19 cellular contexts compared by ENCODE assay signal in genomic region chr1:207006914-207007313, GRCh38. TPM values are rescaled to one million over a fixed set of nuclear protein-coding genes. Genes with fewer than 3 reads are reported as not detected.
DNase-seq lines count a peak whose midpoint lies in the region; ATAC-seq, FAIRE-seq and TF ChIP-seq lines count a peak whose summit lies in the region.
"Had no signal": no experiment of that assay in that cellular context is flagged by ENCODE, and none has a peak within 500 bp of the region (broad histone marks: within the 10 kb centered on the region; RNA-seq: fewer than 3 reads in every experiment).

No MANE protein-coding gene starts in this region.

- H2AFZ ChIP-seq in HepG2 (ENCODE audit: low read length) (no peak overlapping the region), osteoblast (ENCODE audit: low read length) (peak overlapping the region; percentile 11)

- H3K36me3 ChIP-seq in HepG2 (replicated peaks in 1 of 2; ENCODE audit: control insufficient read depth in 1 of 2, insufficient read depth in 2 of 2, low read length in 2 of 2) (no peaks in the 10 kb centered on the region), right lobe of liver (no peaks in the 10 kb centered on the region), esophagus (ENCODE audit: control insufficient read depth in 2 of 2, insufficient read depth in 2 of 2, low read length in 1 of 2) (no peaks in the 10 kb centered on the region), osteoblast (ENCODE audit: insufficient read depth, low read length) (no peaks in the 10 kb centered on the region)
- H3K36me3 ChIP-seq: heart left ventricle had no signal

- H3K9me3 ChIP-seq in HepG2 (ENCODE audit: low read length) (no peaks in the 10 kb centered on the region), right lobe of liver (no peaks in the 10 kb centered on the region), esophagus (ENCODE audit: control insufficient read depth in 2 of 2, insufficient read depth in 1 of 2, low read depth in 1 of 2, low read length in 1 of 2) (no peaks in the 10 kb centered on the region), osteoblast (ENCODE audit: low read depth, low read length) (no peaks in the 10 kb centered on the region)
- H3K9me3 ChIP-seq: heart left ventricle had no signal

- no peak for FAIRE-seq in HepG2 (lab: Jason Lieb, UNC)
- FAIRE-seq: A204.1 had no signal

- TF ChIP-seq EP300 in HepG2 (IDR thresholded peaks at IDR 0.05; ENCODE audit: low read depth in 2 of 2, low read length in 2 of 2) (no peak), HepG2 (CRISPR knock-in tag; IDR thresholded peaks at IDR 0.05; ENCODE audit: borderline replicate concordance) (no peak)

- peak overlapping the region; percentile 47 for H3K27ac ChIP-seq in HepG2 (ENCODE audit: extremely low read length, insufficient read depth, low read length)
- H3K27ac ChIP-seq in right lobe of liver: no peak overlapping the region
- H3K27ac ChIP-seq in esophagus (ENCODE audit: low read depth in 2 of 2, low read length in 1 of 2): peak overlapping the region; percentile 65 to 67
- H3K27ac ChIP-seq in osteoblast (ENCODE audit: low read depth, low read length): peak overlapping the region; percentile 60
- H3K27ac ChIP-seq: heart left ventricle had no signal

- TF ChIP-seq POLR2A in HepG2 (IDR thresholded peaks at IDR 0.05; ENCODE audit: insufficient read depth in 1 of 2, low read depth in 2 of 2, low read length in 2 of 2): no peak
- TF ChIP-seq POLR2A in right lobe of liver (IDR thresholded peaks at IDR 0.05): no peak

- TF ChIP-seq RAD21 in HepG2 (CRISPR knock-in tag; IDR thresholded peaks at IDR 0.05): no peak

- CTCF ChIA-PET in HepG2 (lab: Yijun Ruan, JAX; ENCODE audit: low intra/inter-chr PET ratio, low total read pairs): no interaction called here

- no peak overlapping the region; a peak in 1 of 6 replicates for H3K4me3 ChIP-seq in HepG2 (replicated peaks in 1 of 3; ENCODE audit: insufficient read depth in 1 of 3, low read depth in 2 of 3, low read length in 3 of 3)
- no peak overlapping the region for H3K4me3 ChIP-seq in right lobe of liver
- no peak overlapping the region for H3K4me3 ChIP-seq in esophagus (ENCODE audit: low read depth in 1 of 2, low read length in 2 of 2)
- H3K4me3 ChIP-seq in osteoblast (ENCODE audit: insufficient read depth, low read length): no peak overlapping the region
- H3K4me3 ChIP-seq: heart left ventricle had no signal

- H3K27me3 ChIP-seq in HepG2 (ENCODE audit: control insufficient read depth in 1 of 2, insufficient read depth in 2 of 2, low read length in 2 of 2) (no peaks in the 10 kb centered on the region), right lobe of liver (no peaks in the 10 kb centered on the region), esophagus (ENCODE audit: control insufficient read depth in 1 of 2, insufficient read depth in 2 of 2, low read length in 2 of 2) (no peaks in the 10 kb centered on the region), osteoblast (ENCODE audit: insufficient read depth, low read length) (no peaks in the 10 kb centered on the region)
- H3K27me3 ChIP-seq: heart left ventricle had no signal

- no peaks in the 10 kb centered on the region for H4K20me1 ChIP-seq in HepG2 (ENCODE audit: insufficient read depth, low read length)
- no peaks in the 10 kb centered on the region for H4K20me1 ChIP-seq in osteoblast (ENCODE audit: insufficient read depth, low read length)

- DNase-seq in HepG2 (ENCODE audit: low spot score) (no peak), right lobe of liver (no peak), osteoblast (ENCODE audit: insufficient read length, low spot score, missing footprints) (no peak), DMS153 (lab: John Stamatoyannopoulos, UW) (no peak), NAMALWA (ENCODE audit: low spot score) (no peak), NCI-H2029 (lab: John Stamatoyannopoulos, UW) (no peak)
- DNase-seq: activated CD4-positive, alpha-beta T cell treated with anti-CD3 and anti-CD28 coated beads, Interleukin-2, amount 50 U/mL, for 1 hour; activated naive CD4-positive, alpha-beta T cell treated with anti-CD3 and anti-CD28 coated beads, Interleukin-2, amount 10 ng/mL, durations not matched to agents 7 days and 5 days; H9; heart left ventricle; NCI-H1417; NCI-H2171 treated with DMSO at 0.1 percent for 48 hours; NCI-H82; substantia nigra had no signal

- 0 out of 2 replicates have a peak overlapping the region, but pooled peaks have one; percentile 24 for H3K9ac ChIP-seq in HepG2 (ENCODE audit: insufficient read depth, low read depth, low read length)

- ATAC-seq in HepG2: peak; percentile 27; the same call in 2 of the 3 replicates
- ATAC-seq in right lobe of liver: no peak
- no peak for ATAC-seq in GM21447 (IDR thresholded peaks at IDR 0.05; ENCODE audit: unreplicated experiment)
- ATAC-seq: heart left ventricle had no signal

- intact Hi-C loops in HepG2 (cut with micrococcal nuclease; ENCODE audit: unreplicated experiment): no loop called here
- intact Hi-C loops in right lobe of liver (cut with DNase I): no loop called here

- no TSS peak for BruUV-seq in HepG2 (replicated peaks; lab: Mats Ljungman, UMichigan)

- H3K4me1 ChIP-seq in HepG2 (ENCODE audit: insufficient read depth, low read length) (peaks cover 89% of the 10 kb centered on the region), right lobe of liver (peaks cover 0 to 18% (median 6%) of the 10 kb centered on the region in 4 donors), esophagus (ENCODE audit: control insufficient read depth in 2 of 2, insufficient read depth in 2 of 2, low read length in 1 of 2) (peaks cover 0 to 12% of the 10 kb centered on the region in 2 donors), osteoblast (ENCODE audit: insufficient read depth, low read length) (peaks cover 13% of the 10 kb centered on the region)

- in situ Hi-C loops in HepG2 (cut with HindIII; ENCODE audit: extremely low pct_ligation_motif_present, low pct_unique_long_range_greater_than_20kb): no loop called here

- peak overlapping the region; percentile 57 for H3K4me2 ChIP-seq in HepG2 (ENCODE audit: low read depth, low read length)
- peak overlapping the region; percentile 40 for H3K4me2 ChIP-seq in osteoblast (ENCODE audit: insufficient read depth, low read length)

- TF ChIP-seq CTCF in HepG2 (CRISPR knock-in tag; IDR thresholded peaks at IDR 0.05) (no peak), right lobe of liver (IDR thresholded peaks at IDR 0.05) (no peak), osteoblast (IDR thresholded peaks at IDR 0.05; ENCODE audit: extremely low read depth, low read depth, low read length) (no peak)

- POLR2A ChIA-PET in HepG2 (lab: Yijun Ruan, JAX): interaction anchor here (1.1 kb wide), 1 partner anchor 46 kb away, joined by 3 read pairs; the partner anchor contains the start of gene PFKFB2

- H3K79me2 ChIP-seq in HepG2 (ENCODE audit: insufficient read depth, low read length) (no peaks in the 10 kb centered on the region), osteoblast (ENCODE audit: insufficient read depth, low read length) (no peaks in the 10 kb centered on the region)

- WGBS in HepG2 (ENCODE audit: low lambda C conversion rate): 30% methylated on average over 3 of the region's 3 CpGs
- WGBS in right lobe of liver (ENCODE audit: insufficient coverage, low coverage, low lambda C conversion rate, missing lambda C conversion rate): 59% methylated on average over 2 of the region's 3 CpGs
- 56 to 65% methylated on average over 3 of the region's 3 CpGs for WGBS in esophagus, 2 donors

RNA-seq across cellular contexts. Expression of gene C1orf116, which starts 25.6 kb away (rescaled TPM):
- total RNA-seq in HepG2 (2016; rRNA removed; fragmentation: Illumina TruSeq; extraction: Trizol): 0.95 and 1.1 TPM in 2 replicates
- total RNA-seq in HepG2 (2016; cell fraction: cytosol; rRNA removed; fragmentation: Illumina TruSeq; extraction: Trizol; ENCODE audit: low read depth): 0.18 and 0.20 TPM in 2 replicates
- 0.80 and 0.89 TPM in 2 replicates for total RNA-seq in HepG2 (2016; cell fraction: insoluble cytoplasmic fraction; rRNA removed; fragmentation: Illumina TruSeq; extraction: Trizol)
- 0.56 and 0.65 TPM in 2 replicates for total RNA-seq in HepG2 (2016; cell fraction: membrane; rRNA removed; fragmentation: Illumina TruSeq; extraction: Trizol)
- 1.0 and 1.1 TPM in 2 replicates for total RNA-seq in HepG2 (2016; cell fraction: nucleus; rRNA removed; fragmentation: Illumina TruSeq; extraction: Trizol)
- 0.51 and 0.77 TPM in 2 replicates for polyA plus RNA-seq in HepG2 (2011; rRNA removed)
- 0.20 and 0.29 TPM in 2 replicates for polyA plus RNA-seq in HepG2 (2011; cell fraction: cytosol; rRNA removed)
- polyA plus RNA-seq in HepG2 (2011; cell fraction: nucleus; rRNA removed): 1.0 and 1.2 TPM in 2 replicates
- polyA plus RNA-seq in HepG2 (2012): 0.36 and 0.48 TPM in 2 replicates
- 0.09 and 0.16 TPM in 2 replicates for polyA plus RNA-seq in HepG2 (2016; cell fraction: cytosol; fragmentation: Illumina TruSeq; extraction: Trizol; ENCODE audit: low read depth)
- 1.4 and 1.6 TPM in 2 replicates for polyA plus RNA-seq in HepG2 (2016; cell fraction: insoluble cytoplasmic fraction; fragmentation: Illumina TruSeq; extraction: Trizol; ENCODE audit: low read depth)
- polyA plus RNA-seq in HepG2 (2016; cell fraction: membrane; fragmentation: Illumina TruSeq; extraction: Trizol; ENCODE audit: low read depth): 0.35 and 0.52 TPM in 2 replicates
- polyA plus RNA-seq in HepG2 (2016; cell fraction: nucleus; fragmentation: Illumina TruSeq; extraction: Trizol; ENCODE audit: insufficient read depth, low read depth): 1.4 and 1.9 TPM in 2 replicates
- 0.80 TPM in 2 replicates for polyA minus RNA-seq in HepG2 (2011; rRNA and poly(A)+ RNA removed; ENCODE audit: low replicate concordance)
- 0.44 and 0.69 TPM in 2 replicates for polyA minus RNA-seq in HepG2 (2011; cell fraction: cytosol; rRNA and poly(A)+ RNA removed)
- 1.5 and 2.6 TPM in 2 replicates for polyA minus RNA-seq in HepG2 (2011; cell fraction: nucleus; rRNA and poly(A)+ RNA removed)
- total RNA-seq in right lobe of liver: under 1 TPM; 0.27 to 0.68 (median 0.37) TPM
- 10 to 100 TPM; 72.9 to 85.8 TPM for polyA plus RNA-seq in esophagus
- not detected in 2 replicates for total RNA-seq in osteoblast
- total RNA-seq: lung microvascular endothelial cell had no signal

RNA-seq across cellular contexts. Expression of gene FCAMR, which starts 36.7 kb away (rescaled TPM):
- total RNA-seq in HepG2 (2016; rRNA removed; fragmentation: Illumina TruSeq; extraction: Trizol) (not detected in 2 replicates), right lobe of liver (10 to 100 TPM in 1 of 6 experiments, 1 to 10 TPM in 4, under 1 TPM in 1; 0.44 to 31.1 (median 2.2) TPM), osteoblast (not detected in 2 replicates)
- not detected in 2 replicates for total RNA-seq in HepG2 (2016; cell fraction: cytosol; rRNA removed; fragmentation: Illumina TruSeq; extraction: Trizol; ENCODE audit: low read depth)
- total RNA-seq in HepG2 (2016; cell fraction: insoluble cytoplasmic fraction; rRNA removed; fragmentation: Illumina TruSeq; extraction: Trizol): not detected in 2 replicates
- total RNA-seq in HepG2 (2016; cell fraction: membrane; rRNA removed; fragmentation: Illumina TruSeq; extraction: Trizol): not detected in 2 replicates
- total RNA-seq in HepG2 (2016; cell fraction: nucleus; rRNA removed; fragmentation: Illumina TruSeq; extraction: Trizol): not detected in 2 replicates
- polyA plus RNA-seq in HepG2 (2011; rRNA removed) (not detected in 2 replicates), esophagus (under 1 TPM; 0.02 to 0.06 TPM)
- not detected in 2 replicates for polyA plus RNA-seq in HepG2 (2011; cell fraction: cytosol; rRNA removed)
- polyA plus RNA-seq in HepG2 (2011; cell fraction: nucleus; rRNA removed): not detected in 2 replicates
- not detected in 2 replicates for polyA plus RNA-seq in HepG2 (2012)
- polyA plus RNA-seq in HepG2 (2016; cell fraction: cytosol; fragmentation: Illumina TruSeq; extraction: Trizol; ENCODE audit: low read depth): not detected in 2 replicates
- not detected in 2 replicates for polyA plus RNA-seq in HepG2 (2016; cell fraction: insoluble cytoplasmic fraction; fragmentation: Illumina TruSeq; extraction: Trizol; ENCODE audit: low read depth)
- polyA plus RNA-seq in HepG2 (2016; cell fraction: membrane; fragmentation: Illumina TruSeq; extraction: Trizol; ENCODE audit: low read depth): not detected in 2 replicates
- polyA plus RNA-seq in HepG2 (2016; cell fraction: nucleus; fragmentation: Illumina TruSeq; extraction: Trizol; ENCODE audit: insufficient read depth, low read depth): not detected in 2 replicates
- polyA minus RNA-seq in HepG2 (2011; rRNA and poly(A)+ RNA removed; ENCODE audit: low replicate concordance): not detected in 2 replicates
- polyA minus RNA-seq in HepG2 (2011; cell fraction: cytosol; rRNA and poly(A)+ RNA removed): not detected in 2 replicates
- polyA minus RNA-seq in HepG2 (2011; cell fraction: nucleus; rRNA and poly(A)+ RNA removed): not detected in 2 replicates
- total RNA-seq: dermis blood vessel endothelial cell, H9, heart left ventricle, lung microvascular endothelial cell had no signal
- polyA plus RNA-seq: heart left ventricle had no signal

RNA-seq across cellular contexts. Expression of gene YOD1, which starts 44.1 kb away (rescaled TPM):
- total RNA-seq in HepG2 (2016; rRNA removed; fragmentation: Illumina TruSeq; extraction: Trizol) (9.1 and 14.1 TPM in 2 replicates), right lobe of liver (1 to 10 TPM; 3.0 to 4.8 (median 3.5) TPM), osteoblast (8.0 and 8.3 TPM in 2 replicates)
- 0.91 and 1.1 TPM in 2 replicates for total RNA-seq in HepG2 (2016; cell fraction: cytosol; rRNA removed; fragmentation: Illumina TruSeq; extraction: Trizol; ENCODE audit: low read depth)
- 9.1 and 13.9 TPM in 2 replicates for total RNA-seq in HepG2 (2016; cell fraction: insoluble cytoplasmic fraction; rRNA removed; fragmentation: Illumina TruSeq; extraction: Trizol)
- 5.3 and 5.7 TPM in 2 replicates for total RNA-seq in HepG2 (2016; cell fraction: membrane; rRNA removed; fragmentation: Illumina TruSeq; extraction: Trizol)
- total RNA-seq in HepG2 (2016; cell fraction: nucleus; rRNA removed; fragmentation: Illumina TruSeq; extraction: Trizol): 14.7 and 16.3 TPM in 2 replicates
- polyA plus RNA-seq in HepG2 (2011; rRNA removed) (2.5 and 3.4 TPM in 2 replicates), esophagus (10 to 100 TPM; 13.9 to 39.4 TPM)
- 1.1 and 1.7 TPM in 2 replicates for polyA plus RNA-seq in HepG2 (2011; cell fraction: cytosol; rRNA removed)
- polyA plus RNA-seq in HepG2 (2011; cell fraction: nucleus; rRNA removed): 4.1 and 4.8 TPM in 2 replicates
- 3.9 and 4.9 TPM in 2 replicates for polyA plus RNA-seq in HepG2 (2012)
- polyA plus RNA-seq in HepG2 (2016; cell fraction: cytosol; fragmentation: Illumina TruSeq; extraction: Trizol; ENCODE audit: low read depth): 0.36 and 0.38 TPM in 2 replicates
- polyA plus RNA-seq in HepG2 (2016; cell fraction: insoluble cytoplasmic fraction; fragmentation: Illumina TruSeq; extraction: Trizol; ENCODE audit: low read depth): 9.5 and 10.5 TPM in 2 replicates
- 2.4 and 2.5 TPM in 2 replicates for polyA plus RNA-seq in HepG2 (2016; cell fraction: membrane; fragmentation: Illumina TruSeq; extraction: Trizol; ENCODE audit: low read depth)
- polyA plus RNA-seq in HepG2 (2016; cell fraction: nucleus; fragmentation: Illumina TruSeq; extraction: Trizol; ENCODE audit: insufficient read depth, low read depth): 15.7 and 15.8 TPM in 2 replicates
- polyA minus RNA-seq in HepG2 (2011; rRNA and poly(A)+ RNA removed; ENCODE audit: low replicate concordance): 2.4 and 7.1 TPM in 2 replicates
- 3.2 and 3.8 TPM in 2 replicates for polyA minus RNA-seq in HepG2 (2011; cell fraction: cytosol; rRNA and poly(A)+ RNA removed)
- 16.9 and 21.2 TPM in 2 replicates for polyA minus RNA-seq in HepG2 (2011; cell fraction: nucleus; rRNA and poly(A)+ RNA removed)

RNA-seq across cellular contexts. Expression of gene PFKFB2, which starts 46.2 kb away (rescaled TPM):
- total RNA-seq in HepG2 (2016; rRNA removed; fragmentation: Illumina TruSeq; extraction: Trizol) (9.4 and 10.6 TPM in 2 replicates), right lobe of liver (1 to 10 TPM; 2.9 to 6.1 (median 5.1) TPM), osteoblast (14.5 and 17.7 TPM in 2 replicates)
- 0.62 and 0.71 TPM in 2 replicates for total RNA-seq in HepG2 (2016; cell fraction: cytosol; rRNA removed; fragmentation: Illumina TruSeq; extraction: Trizol; ENCODE audit: low read depth)
- total RNA-seq in HepG2 (2016; cell fraction: insoluble cytoplasmic fraction; rRNA removed; fragmentation: Illumina TruSeq; extraction: Trizol): 10.2 and 10.9 TPM in 2 replicates
- total RNA-seq in HepG2 (2016; cell fraction: membrane; rRNA removed; fragmentation: Illumina TruSeq; extraction: Trizol): 2.7 and 2.9 TPM in 2 replicates
- 12.6 and 18.6 TPM in 2 replicates for total RNA-seq in HepG2 (2016; cell fraction: nucleus; rRNA removed; fragmentation: Illumina TruSeq; extraction: Trizol)
- polyA plus RNA-seq in HepG2 (2011; rRNA removed) (3.9 and 4.6 TPM in 2 replicates), esophagus (1 to 10 TPM; 4.7 to 8.3 TPM)
- polyA plus RNA-seq in HepG2 (2011; cell fraction: cytosol; rRNA removed): 1.8 and 2.7 TPM in 2 replicates
- polyA plus RNA-seq in HepG2 (2011; cell fraction: nucleus; rRNA removed): 8.6 and 10.6 TPM in 2 replicates
- 3.6 and 4.1 TPM in 2 replicates for polyA plus RNA-seq in HepG2 (2012)
- 0.22 and 0.25 TPM in 2 replicates for polyA plus RNA-seq in HepG2 (2016; cell fraction: cytosol; fragmentation: Illumina TruSeq; extraction: Trizol; ENCODE audit: low read depth)
- 5.0 TPM in 2 replicates for polyA plus RNA-seq in HepG2 (2016; cell fraction: insoluble cytoplasmic fraction; fragmentation: Illumina TruSeq; extraction: Trizol; ENCODE audit: low read depth)
- polyA plus RNA-seq in HepG2 (2016; cell fraction: membrane; fragmentation: Illumina TruSeq; extraction: Trizol; ENCODE audit: low read depth): 0.60 and 0.72 TPM in 2 replicates
- polyA plus RNA-seq in HepG2 (2016; cell fraction: nucleus; fragmentation: Illumina TruSeq; extraction: Trizol; ENCODE audit: insufficient read depth, low read depth): 16.4 and 17.0 TPM in 2 replicates
- 5.5 and 25.8 TPM in 2 replicates for polyA minus RNA-seq in HepG2 (2011; rRNA and poly(A)+ RNA removed; ENCODE audit: low replicate concordance)
- 2.8 and 3.1 TPM in 2 replicates for polyA minus RNA-seq in HepG2 (2011; cell fraction: cytosol; rRNA and poly(A)+ RNA removed)
- 11.5 and 15.7 TPM in 2 replicates for polyA minus RNA-seq in HepG2 (2011; cell fraction: nucleus; rRNA and poly(A)+ RNA removed)

Comparison
In these comparisons a context has a peak if more than half of its experiments do, and no peak if none do; other contexts are left out.
1. H3K27ac ChIP-seq: peak in HepG2 (single experiment), esophagus (2 of 2) and osteoblast (single experiment); none in right lobe of liver (0 of 3).